In the genomic region with DNA sequence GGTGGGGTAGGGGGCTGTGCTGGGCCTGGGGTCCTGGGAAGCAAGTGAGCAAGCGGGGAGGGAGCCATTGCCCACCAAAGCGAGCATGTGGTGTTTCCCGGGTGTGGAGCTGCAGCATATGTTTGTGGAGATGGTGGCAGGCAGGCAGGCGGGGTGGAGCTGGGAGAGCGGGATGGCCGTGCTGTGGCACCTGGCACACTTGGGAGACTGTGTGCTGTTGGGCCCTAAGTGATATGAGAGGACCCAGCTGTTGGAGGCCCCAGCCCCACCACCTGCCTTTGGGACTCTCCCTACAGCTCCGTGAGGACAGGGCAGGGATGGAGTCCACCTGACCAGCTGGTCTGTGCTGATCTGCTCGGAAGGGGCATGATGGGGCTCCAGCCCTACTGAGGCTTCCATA, we compare ENCODE assay signal across 28 cellular contexts. TPM values are rescaled to one million over a fixed set of nuclear protein-coding genes. Genes with fewer than 3 reads are reported as not detected.
A peak's percentile ranks its signal among the peaks of the same experiment; 100 is the strongest.
DNase-seq lines count a peak whose midpoint lies in the region; ATAC-seq and TF ChIP-seq lines count a peak whose summit lies in the region.
"Had no signal": no experiment of that assay in that cellular context is flagged by ENCODE, and none has a peak within 500 bp of the region (broad histone marks: within the 10 kb centered on the region; RNA-seq: fewer than 3 reads in every experiment).

No MANE protein-coding gene starts in this region.

- H2AK5ac ChIP-seq in neuronal stem cell (ENCODE audit: low read depth, low read length), result peak overlapping the region; percentile 97

- no peak overlapping the region for H2AFZ ChIP-seq in neuronal stem cell (ENCODE audit: low read length)

- H3K27me3 ChIP-seq in neuronal stem cell (ENCODE audit: control insufficient read depth in 3 of 3, insufficient read depth in 3 of 3, low read depth in 1 of 3, low read length in 3 of 3) (no peaks in the 10 kb centered on the region), psoas muscle (ENCODE audit: insufficient read depth in 3 of 3, low read length in 2 of 3) (no peaks in the 10 kb centered on the region)
- H3K27me3 ChIP-seq: esophagus muscularis mucosa had no signal

- H3K36me3 Mint-ChIP-seq in HFFc6 (ENCODE audit: low read depth) (peaks cover 5% of the 10 kb centered on the region; the same call in 1 of the 2 replicates), CD14-positive monocyte (peaks cover 32 to 42% of the 10 kb centered on the region in 2 donors)
- no peaks in the 10 kb centered on the region for H3K36me3 Mint-ChIP-seq in effector memory CD8-positive, alpha-beta T cell (ENCODE audit: insufficient read depth)
- H3K36me3 Mint-ChIP-seq: activated naive CD4-positive, alpha-beta T cell treated with anti-CD3 and anti-CD28 coated beads, Interleukin-2, amount 50 U/mL, for 24 hours had no signal

- no peak overlapping the region for H3K9ac ChIP-seq in neuronal stem cell (ENCODE audit: low read depth, low read length, poor library complexity)

- WGBS in neuronal stem cell (ENCODE audit: extremely low coverage in 2 of 2, insufficient read length in 2 of 2, insufficient replicate concordance in 1 of 2), 2 donors, result no CpG with 5 or more reads among the region's 8 CpGs
- WGBS in psoas muscle, 3 donors, result 85 to 87% (median 85%) methylated on average over 8 of the region's 8 CpGs

- H3K4me1 ChIP-seq in neuronal stem cell (ENCODE audit: control insufficient read depth in 2 of 2, insufficient read depth in 1 of 2, low read depth in 1 of 2, low read length in 2 of 2) (peaks cover 41 to 45% of the 10 kb centered on the region in 2 donors), psoas muscle (no peaks in the 10 kb centered on the region)
- H3K4me1 ChIP-seq: foreskin keratinocyte had no signal

- H3K36me3 ChIP-seq in neuronal stem cell (replicated peaks in 1 of 2; ENCODE audit: control insufficient read depth in 2 of 2, insufficient read depth in 2 of 2, low read length in 2 of 2), result no peaks in the 10 kb centered on the region
- H3K36me3 ChIP-seq in psoas muscle (ENCODE audit: insufficient read depth in 1 of 2, low read depth in 1 of 2), result no peaks in the 10 kb centered on the region

- peak overlapping the region; percentile 30 for H3K4ac ChIP-seq in neuronal stem cell (ENCODE audit: low read length)

- no peak overlapping the region for H3K27ac ChIP-seq in neuronal stem cell (replicated peaks; ENCODE audit: low read length)
- H3K27ac ChIP-seq in psoas muscle, result no peak overlapping the region
- H3K27ac ChIP-seq: 22Rv1, esophagus muscularis mucosa, foreskin keratinocyte, SK-N-MC had no signal

- H2BK12ac ChIP-seq in neuronal stem cell (ENCODE audit: low read length), result peak overlapping the region; percentile 78

- H2BK120ac ChIP-seq in neuronal stem cell (ENCODE audit: low read depth, low read length), result no peak overlapping the region

- H3K18ac ChIP-seq in neuronal stem cell (ENCODE audit: low read length), result peak overlapping the region; percentile 41

- H3K14ac ChIP-seq in neuronal stem cell (ENCODE audit: low read length), result peak overlapping the region; percentile 90

- H3K79me1 ChIP-seq in neuronal stem cell (ENCODE audit: low read depth, low read length), result no peaks in the 10 kb centered on the region

- H3K23ac ChIP-seq in neuronal stem cell (ENCODE audit: low read depth, low read length, poor library complexity), result peak overlapping the region; percentile 4

- no peak overlapping the region for H2BK15ac ChIP-seq in neuronal stem cell (ENCODE audit: low read length)

- intact Hi-C loops in psoas muscle (cut with DNase I) (loop anchor here in 1 of 2 donors (5.0 kb wide), 1 partner anchor 86 kb away; no protein-coding TSS in a partner anchor), CD14-positive monocyte (cut with micrococcal nuclease) (no loop called here)

- H3K4me3 Mint-ChIP-seq in HFFc6 (0 out of 2 replicates have a peak overlapping the region, but pooled peaks have one; percentile 9), CD14-positive monocyte (no peak overlapping the region)
- H3K4me3 Mint-ChIP-seq in effector memory CD8-positive, alpha-beta T cell, result no peak overlapping the region
- H3K4me3 Mint-ChIP-seq: activated CD8-positive, alpha-beta T cell treated with anti-CD3 and anti-CD28 coated beads for 36 hours; activated naive CD4-positive, alpha-beta T cell treated with anti-CD3 and anti-CD28 coated beads, Interleukin-2, amount 50 U/mL, for 24 hours; CD4-positive, CD25-positive, alpha-beta regulatory T cell; endodermal cell; T-helper 17 cell had no signal

- H2BK5ac ChIP-seq in neuronal stem cell (ENCODE audit: low read length), result no peak overlapping the region

- H3K27me3 Mint-ChIP-seq in HFFc6 (ENCODE audit: insufficient read depth) (no peaks in the 10 kb centered on the region; the same call in 1 of the 2 replicates), CD14-positive monocyte (ENCODE audit: low read depth in 3 of 3) (peaks cover 10 to 23% (median 12%) of the 10 kb centered on the region in 3 donors)
- H3K27me3 Mint-ChIP-seq in effector memory CD8-positive, alpha-beta T cell, result no peaks in the 10 kb centered on the region
- H3K27me3 Mint-ChIP-seq: activated CD8-positive, alpha-beta T cell treated with anti-CD3 and anti-CD28 coated beads for 36 hours; activated naive CD4-positive, alpha-beta T cell treated with anti-CD3 and anti-CD28 coated beads, Interleukin-2, amount 50 U/mL, for 24 hours; CD4-positive, CD25-positive, alpha-beta regulatory T cell; T-helper 17 cell had no signal

- TF ChIP-seq CTCF in HFFc6 (IDR thresholded peaks at IDR 0.05), result no peak
- no peak for TF ChIP-seq CTCF in psoas muscle (IDR thresholded peaks at IDR 0.05)
- TF ChIP-seq CTCF in CD14-positive monocyte (IDR thresholded peaks at IDR 0.05), result no peak

- H3K4me3 ChIP-seq in neuronal stem cell (ENCODE audit: low read length in 2 of 2) (no peak overlapping the region), psoas muscle (no peak overlapping the region)
- H3K4me3 ChIP-seq: esophagus muscularis mucosa, SK-N-MC had no signal

- ATAC-seq in effector memory CD8-positive, alpha-beta T cell (replicated peaks), result no peak
- no peak for ATAC-seq in psoas muscle
- ATAC-seq: activated CD8-positive, alpha-beta T cell treated with anti-CD3 and anti-CD28 coated beads for 36 hours; foreskin keratinocyte; T-helper 17 cell had no signal

- H3K4me2 ChIP-seq in neuronal stem cell (ENCODE audit: insufficient read depth, low read length, poor library complexity, severe bottlenecking), result no peak overlapping the region

- DNase-seq in DMS 273 (lab: John Stamatoyannopoulos, UW; ENCODE audit: unreplicated experiment) (peak; percentile 55), DMS 273 treated with DMSO at 0.1 percent for 48 hours (lab: John Stamatoyannopoulos, UW) (no peak), HFFc6 (no peak), neuronal stem cell (ENCODE audit: low spot score) (no peak), psoas muscle (no peak), AML-193 (lab: John Stamatoyannopoulos, UW) (no peak), CD14-positive monocyte (ENCODE audit: low spot score) (no peak)
- DNase-seq in effector memory CD8-positive, alpha-beta T cell, result no peak
- DNase-seq: activated CD4-positive, CD25-positive, alpha-beta regulatory T cell treated with anti-CD3 and anti-CD28 coated beads, Interleukin-2, amount 50 U/mL, for 72 hours; activated CD8-positive, alpha-beta T cell treated with anti-CD3 and anti-CD28 coated beads for 36 hours; amygdala; CD4-positive, CD25-positive, alpha-beta regulatory T cell; endodermal cell; mammary epithelial cell; MV-4-11; NCI-H187; NCI-H2227 treated with DMSO at 0.1 percent for 48 hours; NCI-H748 treated with DMSO at 0.1 percent for 48 hours; small intestine; stimulated activated CD4-positive, alpha-beta T cell treated with anti-CD3 and anti-CD28 coated beads, Interleukin-2, amount 100 ng/mL, for 24 hours; substantia nigra; T-helper 17 cell had no signal

- H4K8ac ChIP-seq in neuronal stem cell (ENCODE audit: low read depth, low read length), result no peak overlapping the region

- H3K9me3 Mint-ChIP-seq in HFFc6 (no peaks in the 10 kb centered on the region), CD14-positive monocyte (no peaks in the 10 kb centered on the region)
- no peaks in the 10 kb centered on the region for H3K9me3 Mint-ChIP-seq in effector memory CD8-positive, alpha-beta T cell
- H3K9me3 Mint-ChIP-seq: activated CD8-positive, alpha-beta T cell treated with anti-CD3 and anti-CD28 coated beads for 36 hours; activated naive CD4-positive, alpha-beta T cell treated with anti-CD3 and anti-CD28 coated beads, Interleukin-2, amount 50 U/mL, for 24 hours; activated T-helper 2 cell treated with anti-CD3 and anti-CD28 coated beads, Interferon-gamma antibody, Interleukin-2, Interleukin-4, amounts not matched to agents 10 μg/mL and 5 μg/mL and 100 μg/mL, durations not matched to agents 14 hours and 24 hours and 36 hours; endodermal cell had no signal

- H3K27ac Mint-ChIP-seq in HFFc6 (no peak overlapping the region), CD14-positive monocyte (no peak overlapping the region)
- peak overlapping the region; percentile 72 to 84 for H3K27ac Mint-ChIP-seq in effector memory CD8-positive, alpha-beta T cell
- H3K27ac Mint-ChIP-seq: activated CD8-positive, alpha-beta T cell treated with anti-CD3 and anti-CD28 coated beads for 36 hours; activated naive CD4-positive, alpha-beta T cell treated with anti-CD3 and anti-CD28 coated beads, Interleukin-2, amount 50 U/mL, for 24 hours; activated T-helper 2 cell treated with anti-CD3 and anti-CD28 coated beads, Interferon-gamma antibody, Interleukin-2, Interleukin-4, amounts not matched to agents 10 μg/mL and 5 μg/mL and 100 μg/mL, durations not matched to agents 14 hours and 24 hours and 36 hours; CD4-positive, CD25-positive, alpha-beta regulatory T cell; endodermal cell; T-helper 17 cell had no signal

- H3K4me1 Mint-ChIP-seq in HFFc6 (ENCODE audit: low read depth) (peaks cover 20% of the 10 kb centered on the region), CD14-positive monocyte (peaks cover 30% of the 10 kb centered on the region)
- H3K4me1 Mint-ChIP-seq in effector memory CD8-positive, alpha-beta T cell (ENCODE audit: low read depth in 2 of 2), result peaks cover 16 to 26% of the 10 kb centered on the region in 2 donors

- H3K9me3 ChIP-seq in neuronal stem cell (replicated peaks in 1 of 2; ENCODE audit: control insufficient read depth in 2 of 2, insufficient read depth in 1 of 2, low read depth in 1 of 2, low read length in 2 of 2) (no peaks in the 10 kb centered on the region), psoas muscle (no peaks in the 10 kb centered on the region)
- H3K9me3 ChIP-seq: esophagus muscularis mucosa had no signal

- H4K91ac ChIP-seq in neuronal stem cell (ENCODE audit: low read depth, low read length, poor library complexity), result no peak overlapping the region

RNA-seq across cellular contexts. Expression of a gene that starts 13.4 kb away (rescaled TPM):
- 1 to 10 TPM; 7.0 to 9.9 (median 8.7) TPM for total RNA-seq in HFFc6 (2021; fragmentation: NEBNext Ultra II Directional; extraction: Animal tissue kit (Norgen Biotek cat#: 25700))
- polyA plus RNA-seq in neuronal stem cell (2013, experiment 1 of 2), result 0.85 TPM
- polyA plus RNA-seq in neuronal stem cell (2013, experiment 2 of 2), result 1.1 TPM
- 1 to 10 TPM; 3.0 to 7.2 (median 5.7) TPM for total RNA-seq in psoas muscle
- polyA plus RNA-seq in psoas muscle, result 10 to 100 TPM in 1 of 3 donors, 1 to 10 TPM in 2; 3.1 to 16.5 (median 4.2) TPM
- 1 to 10 TPM; 8.3 to 8.4 TPM for polyA plus RNA-seq in CD14-positive monocyte

RNA-seq across cellular contexts. Expression of a gene that starts 15.1 kb away (rescaled TPM):
- total RNA-seq in HFFc6 (2021; fragmentation: NEBNext Ultra II Directional; extraction: Animal tissue kit (Norgen Biotek cat#: 25700)), result 1 to 10 TPM; 1.4 to 2.1 (median 1.8) TPM
- polyA plus RNA-seq in neuronal stem cell (2013, experiment 1 of 2), result 1.3 TPM
- 1.3 TPM for polyA plus RNA-seq in neuronal stem cell (2013, experiment 2 of 2)
- total RNA-seq in psoas muscle, result 1 to 10 TPM; 2.4 to 4.1 (median 3.0) TPM
- polyA plus RNA-seq in psoas muscle (1 to 10 TPM in 2 of 3 donors, under 1 TPM in 1; 0.77 to 1.8 (median 1.2) TPM), CD14-positive monocyte (under 1 TPM; 0.15 to 0.25 TPM)

RNA-seq across cellular contexts. Expression of a gene that starts 22.6 kb away (rescaled TPM):
- 10 to 100 TPM; 55.2 to 62.0 (median 58.6) TPM for total RNA-seq in HFFc6 (2021; fragmentation: NEBNext Ultra II Directional; extraction: Animal tissue kit (Norgen Biotek cat#: 25700))
- polyA plus RNA-seq in neuronal stem cell (2013, experiment 1 of 2), result 37.2 TPM
- polyA plus RNA-seq in neuronal stem cell (2013, experiment 2 of 2), result 38.6 TPM
- 10 to 100 TPM; 62.1 to 93.1 (median 85.5) TPM for total RNA-seq in psoas muscle
- 10 to 100 TPM; 46.1 to 96.7 (median 53.4) TPM for polyA plus RNA-seq in psoas muscle
- polyA plus RNA-seq in CD14-positive monocyte, result 10 to 100 TPM; 27.3 to 33.4 TPM

RNA-seq across cellular contexts. Expression of a gene that starts 55.5 kb away (rescaled TPM):
- 10 to 100 TPM; 20.8 to 23.4 (median 20.9) TPM for total RNA-seq in HFFc6 (2021; fragmentation: NEBNext Ultra II Directional; extraction: Animal tissue kit (Norgen Biotek cat#: 25700))
- polyA plus RNA-seq in neuronal stem cell (2013, experiment 1 of 2), result 3.5 TPM
- polyA plus RNA-seq in neuronal stem cell (2013, experiment 2 of 2), result 3.7 TPM
- 1 to 10 TPM; 2.1 to 7.5 (median 3.9) TPM for total RNA-seq in psoas muscle
- polyA plus RNA-seq in psoas muscle (1 to 10 TPM; 2.5 to 3.3 (median 2.6) TPM), CD14-positive monocyte (100 to 1,000 TPM in 1 of 2 donors, 10 to 100 TPM in 1; 92.8 to 120 TPM)

Comparison
In these comparisons a context has a peak if more than half of its experiments do, and no peak if none do; other contexts are left out.
1. H3K27ac Mint-ChIP-seq: peak in effector memory CD8-positive, alpha-beta T cell (2 of 2); none in HFFc6 (single experiment) and CD14-positive monocyte (0 of 7).